ENCODE assay signal across 34 cellular contexts in the genomic region with DNA sequence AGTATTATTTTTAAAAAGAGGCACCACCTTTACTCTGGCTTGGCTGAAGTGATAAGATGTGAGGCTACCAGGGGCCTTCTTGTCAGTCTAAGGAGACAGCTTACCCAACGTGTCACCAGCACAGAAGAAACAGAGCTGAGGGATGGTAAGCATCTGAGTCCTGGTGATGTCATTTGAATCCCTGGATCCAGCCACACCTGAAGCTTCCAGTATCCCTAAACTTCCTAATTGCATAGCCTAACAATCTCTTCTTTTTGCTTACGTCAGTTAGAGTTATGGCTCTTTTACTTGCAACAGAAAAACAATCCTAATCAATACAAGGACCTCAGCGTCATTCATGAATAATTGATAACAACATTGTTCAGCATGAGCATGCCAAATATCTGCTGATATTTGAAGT.
"Had no signal": no experiment of that assay in that cellular context is flagged by ENCODE, and none has a peak within 500 bp of the region (broad histone marks: within the 10 kb centered on the region; RNA-seq: fewer than 3 reads in every experiment).

No MANE protein-coding gene starts in this region.

- ATAC-seq: activated naive CD4-positive, alpha-beta T cell treated with anti-CD3 and anti-CD28 coated beads, Interleukin-2, amount 50 U/mL, for 72 hours; activated naive CD8-positive, alpha-beta T cell treated with anti-CD3 and anti-CD28 coated beads, Interleukin-2, amount 50 U/mL, for 24 hours; activated T-cell treated with anti-CD3 and anti-CD28 coated beads, Interleukin-2, amount 50 U/mL, for 4 hours; activated T-cell treated with anti-CD3 and anti-CD28 coated beads, Interleukin-2, amount 50 U/mL, for 72 hours; activated T-helper 17 cell treated with anti-CD3 and anti-CD28 coated beads, Interleukin-2, amount 50 U/mL, for 72 hours; body of pancreas had no signal

- H3K27me3 ChIP-seq: adrenal gland, ascending aorta, body of pancreas, brain microvascular endothelial cell, breast epithelium, cardiac muscle cell had no signal

- DNase-seq: activated effector memory CD4-positive, alpha-beta T cell treated with anti-CD3 and anti-CD28 coated beads, Interleukin-2, amount 50 U/mL, for 16 hours; activated effector memory CD4-positive, alpha-beta T cell treated with Interleukin-2 at 50 U/mL for 16 hours; activated gamma-delta T cell; activated gamma-delta T cell treated with Interleukin-2 at 50 U/mL for 16 hours; activated naive CD4-positive, alpha-beta T cell; activated naive CD4-positive, alpha-beta T cell treated with anti-CD3 and anti-CD28 coated beads for 36 hours; activated naive CD4-positive, alpha-beta T cell treated with anti-CD3 and anti-CD28 coated beads, Interleukin-2, amount 10 ng/mL, durations not matched to agents 7 days and 5 days; activated naive CD4-positive, alpha-beta T cell treated with anti-CD3 and anti-CD28 coated beads, Interleukin-2, amount 50 U/mL, for 16 hours; activated naive CD4-positive, alpha-beta T cell treated with Interleukin-2 at 50 U/mL for 16 hours; activated naive CD8-positive, alpha-beta T cell treated with anti-CD3 and anti-CD28 coated beads for 36 hours; activated naive CD8-positive, alpha-beta T cell treated with anti-CD3 and anti-CD28 coated beads, Interleukin-2, amount 10 ng/mL, durations not matched to agents 7 days and 5 days; activated naive CD8-positive, alpha-beta T cell treated with anti-CD3 and anti-CD28 coated beads, Interleukin-2, amount 50 U/mL, for 24 hours; activated T-cell treated with anti-CD3 and anti-CD28 coated beads, Interleukin-2, amount 50 U/mL, for 1 hour; activated T-cell treated with anti-CD3 and anti-CD28 coated beads, Interleukin-2, amount 50 U/mL, for 24 hours; activated T-cell treated with anti-CD3 and anti-CD28 coated beads, Interleukin-2, amount 50 U/mL, for 4 hours; activated T-cell treated with anti-CD3 and anti-CD28 coated beads, Interleukin-2, amount 50 U/mL, for 48 hours; activated T-cell treated with anti-CD3 and anti-CD28 coated beads, Interleukin-2, amount 50 U/mL, for 72 hours; adrenal gland; amniotic stem cell; amygdala; anterior cingulate cortex; aorta; body of pancreas; brain microvascular endothelial cell; caudate nucleus; central memory CD4-positive, alpha-beta T cell; cerebellar nuclear complex had no signal

- H3K4me1 ChIP-seq: adrenal gland, ascending aorta, body of pancreas, breast epithelium had no signal

- H3K4me3 ChIP-seq: adrenal gland, ascending aorta, body of pancreas, breast epithelium, cardiac muscle cell had no signal

- FAIRE-seq: astrocyte, bronchial epithelial cell had no signal

- H3K36me3 ChIP-seq: adrenal gland, ascending aorta, brain microvascular endothelial cell, breast epithelium, cardiac muscle cell had no signal

- H3K27ac ChIP-seq: adrenal gland, ascending aorta, body of pancreas, brain microvascular endothelial cell, breast epithelium, cardiac muscle cell had no signal

- H3K9me3 ChIP-seq: adrenal gland, ascending aorta, body of pancreas, breast epithelium had no signal
